ENCODE assay signal across 1 cellular context in genomic region chr1:234980657-234981396, GRCh38.
TF ChIP-seq lines count a peak whose summit lies in the region.

No MANE protein-coding gene starts in this region.

TF ChIP-seq in GM12878, 131 proteins besides CTCF, POLR2A, EP300 and RAD21 (continued from another document and continues in another):
- TF ChIP-seq USF2 (IDR thresholded peaks at IDR 0.05; ENCODE audit: borderline replicate concordance, low read depth, low read length) (no peak), NKRF (conservative IDR thresholded peaks at IDR 0.05) (0 out of 2 replicates have a peak, but pooled peaks have one; percentile 45), ZBTB33 (IDR thresholded peaks at IDR 0.05) (no peak), HSF1 (IDR thresholded peaks at IDR 0.05; ENCODE audit: low read depth, low read length) (no peak), SIN3A (IDR thresholded peaks at IDR 0.05; ENCODE audit: low read depth, low read length) (no peak), ZNF592 (IDR thresholded peaks at IDR 0.05) (peak; percentile 83), TCF7 (IDR thresholded peaks at IDR 0.05; ENCODE audit: borderline replicate concordance) (peak; percentile 61; the same call in 1 of the 2 replicates), IRF3 (IDR thresholded peaks at IDR 0.05) (no peak), IRF4 (IDR thresholded peaks at IDR 0.05; ENCODE audit: low read depth, low read length) (peak; percentile 72), CEBPB (IDR thresholded peaks at IDR 0.05; ENCODE audit: borderline replicate concordance in 1 of 2, low read depth in 2 of 2, low read length in 2 of 2) (0 out of 4 replicates have a peak, but pooled peaks of 1 of the 2 experiments have one; percentile 0), NR2C2 (IDR thresholded peaks at IDR 0.05; ENCODE audit: borderline replicate concordance, control insufficient read depth, insufficient read length, low read depth) (no peak), SMC3 (IDR thresholded peaks at IDR 0.05; ENCODE audit: borderline replicate concordance, low read length) (peak; percentile 5; the same call in 1 of the 2 replicates), E2F4 (IDR thresholded peaks at IDR 0.05; ENCODE audit: low read depth, low read length) (no peak), CREM (IDR thresholded peaks at IDR 0.05; ENCODE audit: low read depth) (peak; percentile 72), SUZ12 (IDR thresholded peaks at IDR 0.05; ENCODE audit: unreplicated experiment) (no peak), TBL1XR1 (IDR thresholded peaks at IDR 0.05; ENCODE audit: low read depth, low read length) (peak; percentile 50; the same call in 1 of the 2 replicates), MAX (IDR thresholded peaks at IDR 0.05; ENCODE audit: low read depth, low read length) (peak; percentile 47; the same call in 1 of the 2 replicates), BHLHE40 (IDR thresholded peaks at IDR 0.05; ENCODE audit: borderline replicate concordance in 1 of 2, low read depth in 2 of 2, low read length in 1 of 2) (peak; percentile 56 to 67; a peak in 3 of 4 replicates), RB1 (IDR thresholded peaks at IDR 0.05; ENCODE audit: borderline replicate concordance) (peak; percentile 31; the same call in 1 of the 2 replicates), EGR1 (IDR thresholded peaks at IDR 0.05; ENCODE audit: borderline replicate concordance in 1 of 2, low read depth in 2 of 2, low read length in 2 of 2) (peak in 1 of 2 experiments; percentile 33; a peak in 1 of 3 replicates), CUX1 (IDR thresholded peaks at IDR 0.05; ENCODE audit: insufficient replicate concordance, low read depth, low read length) (peak; percentile 22), REST (IDR thresholded peaks at IDR 0.05; ENCODE audit: low read depth, low read length) (no peak), MTA3 (IDR thresholded peaks at IDR 0.05; ENCODE audit: borderline replicate concordance, low read length) (no peak), SUPT20H (IDR thresholded peaks at IDR 0.05; ENCODE audit: borderline replicate concordance, control insufficient read depth, low read depth, low read length) (no peak), ATF2 (IDR thresholded peaks at IDR 0.05; ENCODE audit: low read length) (no peak)
